In the genomic region with DNA sequence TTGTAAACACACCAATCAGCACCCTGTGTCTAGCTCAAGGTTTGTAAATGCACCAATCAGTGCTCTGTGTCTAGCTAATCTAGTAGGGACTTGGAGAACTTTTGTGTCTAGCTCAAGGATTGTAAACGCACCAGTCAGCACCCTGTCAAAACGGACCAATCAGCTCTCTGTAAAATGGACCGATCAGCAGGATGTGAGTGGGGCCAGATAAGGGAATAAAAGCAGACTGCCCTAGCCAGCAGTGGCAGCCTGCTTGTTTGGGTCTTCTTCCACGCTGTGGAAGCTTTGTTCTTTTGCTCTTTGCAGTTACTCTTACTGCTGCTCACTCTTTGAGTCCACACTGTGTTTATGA, we compare ENCODE assay signal across 7 cellular contexts.
A peak's percentile ranks its signal among the peaks of the same experiment; 100 is the strongest.
DNase-seq lines count a peak whose midpoint lies in the region; ATAC-seq, FAIRE-seq and TF ChIP-seq lines count a peak whose summit lies in the region.
"Not testable (repeated sequence)": the region's sequence is repeated elsewhere in the genome, so short reads cannot be mapped to it uniquely, and the experiment has no call there.

No MANE protein-coding gene starts in this region.

- H3K4me3 Mint-ChIP-seq in CD8-positive, alpha-beta memory T cell = peak overlapping the region; percentile 20 to 61 (median 32)
- H3K4me3 Mint-ChIP-seq in T-cell = peak overlapping the region; percentile 25 to 45 (median 45)
- H3K4me3 Mint-ChIP-seq in activated CD4-positive, alpha-beta memory T cell treated with anti-CD3 and anti-CD28 coated beads for 36 hours = peak overlapping the region; percentile 39
- H3K4me3 Mint-ChIP-seq in activated T-helper 17 cell treated with anti-CD3 and anti-CD28 coated beads, Interleukin-2, amount 50 U/mL, for 72 hours = peak overlapping the region; percentile 40
- H3K4me3 Mint-ChIP-seq in activated naive CD8-positive, alpha-beta T cell treated with anti-CD3 and anti-CD28 coated beads, Interleukin-2, amount 50 U/mL, for 24 hours = peak overlapping the region; percentile 20
- H3K4me3 Mint-ChIP-seq in neural progenitor cell = not testable (repeated sequence)

- in situ Hi-C loops in HepG2 (cut with HindIII; ENCODE audit: extremely low pct_ligation_motif_present, low pct_unique_long_range_greater_than_20kb) = not testable (repeated sequence)

- POLR2A ChIA-PET in CD8-positive, alpha-beta memory T cell (lab: Charles Lee); T-cell (lab: Charles Lee); activated CD4-positive, alpha-beta memory T cell treated with anti-CD3 and anti-CD28 coated beads for 36 hours (lab: Charles Lee); HepG2 (lab: Yijun Ruan, JAX): not testable (repeated sequence)

- intact Hi-C loops in activated CD4-positive, alpha-beta memory T cell treated with anti-CD3 and anti-CD28 coated beads for 36 hours (cut with micrococcal nuclease); HepG2 (cut with micrococcal nuclease; ENCODE audit: unreplicated experiment): not testable (repeated sequence)

- BruUV-seq in HepG2 (replicated peaks; lab: Mats Ljungman, UMichigan) = not testable (repeated sequence)

- not testable (repeated sequence) for H3K27me3 ChIP-seq in CD8-positive, alpha-beta memory T cell (ENCODE audit: insufficient read depth, low read length, poor library complexity, severe bottlenecking); HepG2 (ENCODE audit: control insufficient read depth in 1 of 2, insufficient read depth in 2 of 2, low read length in 2 of 2); neural progenitor cell

- peak overlapping the region in 1 of 8 donors; percentile 56 for H3K27ac Mint-ChIP-seq in CD8-positive, alpha-beta memory T cell
- H3K27ac Mint-ChIP-seq in T-cell; activated CD4-positive, alpha-beta memory T cell treated with anti-CD3 and anti-CD28 coated beads for 36 hours; activated T-helper 17 cell treated with anti-CD3 and anti-CD28 coated beads, Interleukin-2, amount 50 U/mL, for 72 hours; activated naive CD8-positive, alpha-beta T cell treated with anti-CD3 and anti-CD28 coated beads, Interleukin-2, amount 50 U/mL, for 24 hours; neural progenitor cell: not testable (repeated sequence)

- H3K27ac ChIP-seq in CD8-positive, alpha-beta memory T cell (ENCODE audit: low read depth, low read length); HepG2 (ENCODE audit: extremely low read length, insufficient read depth, low read length); neural progenitor cell: not testable (repeated sequence)

- not testable (repeated sequence) for H3K4me1 Mint-ChIP-seq in CD8-positive, alpha-beta memory T cell; T-cell; activated CD4-positive, alpha-beta memory T cell treated with anti-CD3 and anti-CD28 coated beads for 36 hours (ENCODE audit: low read depth); activated T-helper 17 cell treated with anti-CD3 and anti-CD28 coated beads, Interleukin-2, amount 50 U/mL, for 72 hours; activated naive CD8-positive, alpha-beta T cell treated with anti-CD3 and anti-CD28 coated beads, Interleukin-2, amount 50 U/mL, for 24 hours; neural progenitor cell

- not testable (repeated sequence) for H3K9me3 ChIP-seq in CD8-positive, alpha-beta memory T cell (ENCODE audit: low read length); HepG2 (ENCODE audit: low read length); neural progenitor cell (ENCODE audit: low read depth)

- not testable (repeated sequence) for H3K79me2 ChIP-seq in HepG2 (ENCODE audit: insufficient read depth, low read length); neural progenitor cell (ENCODE audit: low read depth)

- TF ChIP-seq RAD21 in HepG2 (CRISPR knock-in tag; IDR thresholded peaks at IDR 0.05) = not testable (repeated sequence)

- not testable (repeated sequence) for TF ChIP-seq CTCF in HepG2 (CRISPR knock-in tag; IDR thresholded peaks at IDR 0.05); neural progenitor cell (IDR thresholded peaks at IDR 0.05)

- not testable (repeated sequence) for H3K36me3 Mint-ChIP-seq in CD8-positive, alpha-beta memory T cell; T-cell; activated CD4-positive, alpha-beta memory T cell treated with anti-CD3 and anti-CD28 coated beads for 36 hours; activated T-helper 17 cell treated with anti-CD3 and anti-CD28 coated beads, Interleukin-2, amount 50 U/mL, for 72 hours (ENCODE audit: low read depth); activated naive CD8-positive, alpha-beta T cell treated with anti-CD3 and anti-CD28 coated beads, Interleukin-2, amount 50 U/mL, for 24 hours (ENCODE audit: low read depth); neural progenitor cell

- H3F3A ChIP-seq in neural progenitor cell (ENCODE audit: low read depth) = not testable (repeated sequence)

- DNase-seq in CD8-positive, alpha-beta memory T cell; T-cell; activated CD4-positive, alpha-beta memory T cell treated with anti-CD3 and anti-CD28 coated beads for 36 hours; activated naive CD8-positive, alpha-beta T cell treated with anti-CD3 and anti-CD28 coated beads, Interleukin-2, amount 50 U/mL, for 24 hours; HepG2 (ENCODE audit: low spot score); neural progenitor cell (ENCODE audit: low spot score): not testable (repeated sequence)

- H3K9me3 Mint-ChIP-seq in CD8-positive, alpha-beta memory T cell; T-cell; activated CD4-positive, alpha-beta memory T cell treated with anti-CD3 and anti-CD28 coated beads for 36 hours; activated T-helper 17 cell treated with anti-CD3 and anti-CD28 coated beads, Interleukin-2, amount 50 U/mL, for 72 hours; activated naive CD8-positive, alpha-beta T cell treated with anti-CD3 and anti-CD28 coated beads, Interleukin-2, amount 50 U/mL, for 24 hours; neural progenitor cell: not testable (repeated sequence)

- FAIRE-seq in HepG2 (lab: Jason Lieb, UNC) = not testable (repeated sequence)

- not testable (repeated sequence) for TF ChIP-seq POLR2A in HepG2 (IDR thresholded peaks at IDR 0.05; ENCODE audit: insufficient read depth in 1 of 2, low read depth in 2 of 2, low read length in 2 of 2)

- ATAC-seq in T-cell (replicated peaks in 1 of 4); activated T-helper 17 cell treated with anti-CD3 and anti-CD28 coated beads, Interleukin-2, amount 50 U/mL, for 72 hours (replicated peaks); activated naive CD8-positive, alpha-beta T cell treated with anti-CD3 and anti-CD28 coated beads, Interleukin-2, amount 50 U/mL, for 24 hours; HepG2: not testable (repeated sequence)

- H2AFZ ChIP-seq in HepG2 (ENCODE audit: low read length) = not testable (repeated sequence)
- H2AFZ ChIP-seq in neural progenitor cell (replicated peaks) = peak overlapping the region; percentile 44

- not testable (repeated sequence) for H3K4me2 ChIP-seq in HepG2 (ENCODE audit: low read depth, low read length); neural progenitor cell

- not testable (repeated sequence) for H3K4me1 ChIP-seq in CD8-positive, alpha-beta memory T cell (ENCODE audit: insufficient read depth, low read length); HepG2 (ENCODE audit: insufficient read depth, low read length); neural progenitor cell

- WGBS in HepG2 (ENCODE audit: low lambda C conversion rate) = 87% methylated on average over 4 of the region's 4 CpGs

- not testable (repeated sequence) for TF ChIP-seq EP300 in HepG2 (IDR thresholded peaks at IDR 0.05; ENCODE audit: low read depth in 2 of 2, low read length in 2 of 2); HepG2 (CRISPR knock-in tag; IDR thresholded peaks at IDR 0.05; ENCODE audit: borderline replicate concordance)

- not testable (repeated sequence) for H3K4me3 ChIP-seq in CD8-positive, alpha-beta memory T cell (ENCODE audit: low read length); HepG2 (replicated peaks in 1 of 3; ENCODE audit: insufficient read depth in 1 of 3, low read depth in 2 of 3, low read length in 3 of 3); neural progenitor cell

- peaks cover 9 to 28% of the 10 kb centered on the region in 2 donors for H3K27me3 Mint-ChIP-seq in CD8-positive, alpha-beta memory T cell
- H3K27me3 Mint-ChIP-seq in T-cell = peaks cover 11 to 15% of the 10 kb centered on the region in 2 donors
- H3K27me3 Mint-ChIP-seq in activated CD4-positive, alpha-beta memory T cell treated with anti-CD3 and anti-CD28 coated beads for 36 hours; activated T-helper 17 cell treated with anti-CD3 and anti-CD28 coated beads, Interleukin-2, amount 50 U/mL, for 72 hours; activated naive CD8-positive, alpha-beta T cell treated with anti-CD3 and anti-CD28 coated beads, Interleukin-2, amount 50 U/mL, for 24 hours; neural progenitor cell (ENCODE audit: insufficient read depth, low read depth): not testable (repeated sequence)

- H3K9ac ChIP-seq in HepG2 (ENCODE audit: insufficient read depth, low read depth, low read length); neural progenitor cell: not testable (repeated sequence)

- H4K20me1 ChIP-seq in HepG2 (ENCODE audit: insufficient read depth, low read length); neural progenitor cell (ENCODE audit: low read depth): not testable (repeated sequence)

- H3K36me3 ChIP-seq in CD8-positive, alpha-beta memory T cell (ENCODE audit: insufficient read depth, low read length); HepG2 (replicated peaks in 1 of 2; ENCODE audit: control insufficient read depth in 1 of 2, insufficient read depth in 2 of 2, low read length in 2 of 2); neural progenitor cell: not testable (repeated sequence)

- CTCF ChIA-PET in CD8-positive, alpha-beta memory T cell (lab: Charles Lee) = interaction anchor here (1.1 kb wide), 1 partner anchor 42 kb away, joined by 4 read pairs; no protein-coding TSS in a partner anchor
- CTCF ChIA-PET in T-cell (lab: Charles Lee) = interaction anchor here (0.7 to 1.1 kb wide), 2 partner anchors 16 to 58 kb away, joined by 3 read pairs; no protein-coding TSS in a partner anchor
- CTCF ChIA-PET in activated CD4-positive, alpha-beta memory T cell treated with anti-CD3 and anti-CD28 coated beads for 36 hours (lab: Charles Lee) = interaction anchor here (0.7 to 1.3 kb wide), 2 partner anchors 41 to 44 kb away, joined by 3 to 4 read pairs; no protein-coding TSS in a partner anchor
- CTCF ChIA-PET in HepG2 (lab: Yijun Ruan, JAX; ENCODE audit: low intra/inter-chr PET ratio, low total read pairs) = not testable (repeated sequence)
